Comparison of ENCODE assay signal across 20 cellular contexts in the genomic region with DNA sequence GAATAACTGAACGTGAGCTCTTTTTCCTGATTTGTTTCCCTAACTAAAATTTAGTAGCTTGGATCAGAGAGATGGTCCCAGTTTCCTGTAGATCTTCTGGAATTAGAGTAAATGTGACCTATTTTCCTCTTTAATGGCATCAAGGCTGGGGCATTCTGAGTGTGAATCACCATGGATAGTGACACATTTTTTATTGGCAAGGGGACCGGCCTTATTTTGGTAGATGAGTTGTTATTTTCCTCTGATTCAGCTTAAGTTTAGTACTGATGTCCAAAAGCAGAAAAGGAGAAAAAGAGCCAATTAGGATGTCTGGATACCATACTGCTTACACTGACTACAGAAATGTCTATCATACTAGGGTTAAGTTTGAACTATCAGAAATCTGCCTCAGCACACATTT.
DNase-seq lines count a peak whose midpoint lies in the region; ATAC-seq and TF ChIP-seq lines count a peak whose summit lies in the region.
"Had no signal": no experiment of that assay in that cellular context is flagged by ENCODE, and none has a peak within 500 bp of the region (broad histone marks: within the 10 kb centered on the region; RNA-seq: fewer than 3 reads in every experiment).

No MANE protein-coding gene starts in this region.

- no peaks in the 10 kb centered on the region for H3K27me3 ChIP-seq in GM23248 (replicated peaks; ENCODE audit: insufficient read depth)
- no peaks in the 10 kb centered on the region for H3K27me3 ChIP-seq in endodermal cell (ENCODE audit: control insufficient read depth, insufficient read depth, low read length, poor library complexity, severe bottlenecking)
- H3K27me3 ChIP-seq: BLaER1 treated with 17β-estradiol and CSF1 and Interleukin-3, amounts not matched to agents 10 nM and 100 nM; SJCRH30 had no signal

- no peak overlapping the region for H2AFZ ChIP-seq in GM23248

- no peak overlapping the region for H3K4me2 ChIP-seq in GM23248 (ENCODE audit: unreplicated experiment)
- H3K4me2 ChIP-seq: BLaER1 treated with 17β-estradiol and CSF1 and Interleukin-3, amounts not matched to agents 10 nM and 100 nM; KMS-11 had no signal

- H3K9ac ChIP-seq in GM23248 (no peak overlapping the region), endodermal cell (ENCODE audit: extremely low read depth, low read length, poor library complexity, severe bottlenecking) (no peak overlapping the region)
- H3K9ac ChIP-seq: BLaER1 treated with 17β-estradiol and CSF1 and Interleukin-3, amounts not matched to agents 10 nM and 100 nM; KMS-11 had no signal

- WGBS in GM23248 (ENCODE audit: low coverage in 1 of 2, low lambda C conversion rate in 2 of 2, missing lambda C conversion rate in 2 of 2), 2 experiments: 2 to 4% methylated on average over 2 of the region's 2 CpGs
- 91 to 100% methylated on average over 2 of the region's 2 CpGs for WGBS in endodermal cell (ENCODE audit: insufficient coverage in 1 of 2, insufficient read length in 1 of 2), 2 experiments

- H3K4me1 Mint-ChIP-seq in T-helper 17 cell (peaks cover 10% of the 10 kb centered on the region), endodermal cell (no peaks in the 10 kb centered on the region)

- H3K27ac Mint-ChIP-seq in T-helper 17 cell (peak overlapping the region; percentile 32), endodermal cell (no peak overlapping the region)

- H3K79me2 ChIP-seq in GM23248 (ENCODE audit: insufficient read depth): no peaks in the 10 kb centered on the region

- H3K27ac ChIP-seq in GM23248 (peak overlapping the region; percentile 41), endodermal cell (ENCODE audit: low read depth, low read length) (no peak overlapping the region)
- H3K27ac ChIP-seq: BLaER1 treated with 17β-estradiol and CSF1 and Interleukin-3, amounts not matched to agents 10 nM and 100 nM; KMS-11; SJCRH30 had no signal

- no peaks in the 10 kb centered on the region for H3K9me3 Mint-ChIP-seq in endodermal cell

- H3K4me3 Mint-ChIP-seq in T-helper 17 cell: no peak overlapping the region
- H3K4me3 Mint-ChIP-seq in endodermal cell: no peak overlapping the region

- no peaks in the 10 kb centered on the region for H3K9me2 ChIP-seq in GM23248 (ENCODE audit: insufficient read depth)

- H3K27me3 Mint-ChIP-seq in T-helper 17 cell (no peaks in the 10 kb centered on the region), endodermal cell (ENCODE audit: insufficient read depth) (no peaks in the 10 kb centered on the region)

- no peak for TF ChIP-seq CTCF in foreskin fibroblast (IDR thresholded peaks at IDR 0.05; ENCODE audit: low read depth, low read length)
- TF ChIP-seq CTCF in endodermal cell (conservative IDR thresholded peaks at IDR 0.05): no peak

- DNase-seq in AG20443 (ENCODE audit: low spot score) (peak; percentile 58), GM23248 (peak; percentile 79), T-helper 17 cell (no peak), foreskin fibroblast (peak; percentile 10 to 19), kidney glomerular epithelial cell (lab: John Stamatoyannopoulos, UW) (no peak), NCI-H82 (lab: John Stamatoyannopoulos, UW) (no peak), endodermal cell (no peak), Right ventricle myocardium inferior (ENCODE audit: missing footprints) (no peak)
- DNase-seq: ACHN, COR-L47, GOT3, NCI-H1105 treated with DMSO at 0.1 percent for 48 hours, NCI-H187 treated with DMSO at 0.1 percent for 48 hours, NCI-H2171 treated with DMSO at 0.1 percent for 48 hours, NCI-H510A treated with DMSO at 0.1 percent for 48 hours, RPMI8226, SJCRH30, SW 1271 had no signal

- peaks cover 40% of the 10 kb centered on the region for H3F3A ChIP-seq in GM23248 (ENCODE audit: insufficient read depth)

- H3K4me1 ChIP-seq in GM23248 (ENCODE audit: insufficient read depth) (peaks cover 13% of the 10 kb centered on the region), endodermal cell (ENCODE audit: control insufficient read depth, insufficient read depth, low read length) (no peaks in the 10 kb centered on the region)

- H3K36me3 Mint-ChIP-seq in T-helper 17 cell (ENCODE audit: low read depth) (no peaks in the 10 kb centered on the region), endodermal cell (ENCODE audit: low read depth) (peaks cover 11% of the 10 kb centered on the region)

- H3K4me3 ChIP-seq in GM23248 (no peak overlapping the region), foreskin fibroblast (ENCODE audit: low read depth in 1 of 2, low read length in 2 of 2) (no peak overlapping the region), endodermal cell (ENCODE audit: low read length) (no peak overlapping the region)
- H3K4me3 ChIP-seq: BLaER1 treated with 17β-estradiol and CSF1 and Interleukin-3, amounts not matched to agents 10 nM and 100 nM; SJCRH30 had no signal

- ATAC-seq in T-helper 17 cell (no peak), Right ventricle myocardium inferior (no peak)

- H3K9me3 ChIP-seq in GM23248 (ENCODE audit: low read depth) (no peaks in the 10 kb centered on the region), T-helper 17 cell (ENCODE audit: control insufficient read depth, low read length, poor library complexity, severe bottlenecking) (no peaks in the 10 kb centered on the region), endodermal cell (ENCODE audit: control insufficient read depth, low read length) (no peaks in the 10 kb centered on the region)
- H3K9me3 ChIP-seq: BLaER1 treated with 17β-estradiol and CSF1 and Interleukin-3, amounts not matched to agents 10 nM and 100 nM; SJCRH30 had no signal

- in situ Hi-C loops in GM23248 (cut with MboI): loop anchor here (10.0 kb wide), 1 partner anchor 87 kb away; no protein-coding TSS in a partner anchor

- H4K20me1 ChIP-seq in GM23248 (ENCODE audit: insufficient read depth): no peaks in the 10 kb centered on the region
- H4K20me1 ChIP-seq: BLaER1 treated with 17β-estradiol and CSF1 and Interleukin-3, amounts not matched to agents 10 nM and 100 nM had no signal

- intact Hi-C loops in Right ventricle myocardium inferior (cut with DNase I): no loop called here

- H3K36me3 ChIP-seq in GM23248 (ENCODE audit: low read depth) (peaks cover 19% of the 10 kb centered on the region; the same call in 1 of the 2 replicates), endodermal cell (ENCODE audit: control insufficient read depth, insufficient read depth, low read length) (peaks cover 22% of the 10 kb centered on the region)

Comparison
In these comparisons a context has a peak if more than half of its experiments do, and no peak if none do; other contexts are left out.
1. DNase-seq: peak in AG20443 (single experiment), GM23248 (single experiment) and foreskin fibroblast (2 of 2); none in T-helper 17 cell (0 of 3), kidney glomerular epithelial cell (single experiment), NCI-H82 (single experiment), endodermal cell (single experiment) and Right ventricle myocardium inferior (single experiment).